Comparison of ENCODE assay signal across 18 cellular contexts in genomic region chrX:38183577-38183976, GRCh38. TPM values are rescaled to one million over a fixed set of nuclear protein-coding genes. Genes with fewer than 3 reads are reported as not detected.
"Had no signal": no experiment of that assay in that cellular context is flagged by ENCODE, and none has a peak within 500 bp of the region (broad histone marks: within the 10 kb centered on the region; RNA-seq: fewer than 3 reads in every experiment).

No MANE protein-coding gene starts in this region.

- H3K4me3 Mint-ChIP-seq: activated T-cell treated with anti-CD3 and anti-CD28 coated beads, Interleukin-2, amount 50 U/mL, for 72 hours; dendritic cell treated with granulocyte-macrophage colony-stimulating factor and Interleukin-4, amounts not matched to agents 40 ng/mL and 50 ng/mL, for 4 days; immature natural killer cell; naive thymus-derived CD8-positive, alpha-beta T cell; stimulated activated naive B cell treated with anti-CD40 and anti-IgM and Interleukin-4, amounts not matched to agents 10 μg/mL and 1 μg/mL and 100 μg/mL, for 72 hours had no signal

- H3K36me3 ChIP-seq: adrenal gland, cardiac muscle cell, esophagus squamous epithelium, sigmoid colon, thyroid gland had no signal

- H2AFZ ChIP-seq: parathyroid adenoma had no signal

- H3K9ac ChIP-seq: parathyroid adenoma had no signal

- H3K9me3 ChIP-seq: adrenal gland, esophagus squamous epithelium, sigmoid colon, thyroid gland had no signal

- H3K27ac ChIP-seq: adrenal gland, cardiac muscle cell, esophagus squamous epithelium, parathyroid adenoma, sigmoid colon, thyroid gland had no signal

- H3K27ac Mint-ChIP-seq: activated T-cell treated with anti-CD3 and anti-CD28 coated beads, Interleukin-2, amount 50 U/mL, for 72 hours; dendritic cell treated with granulocyte-macrophage colony-stimulating factor and Interleukin-4, amounts not matched to agents 40 ng/mL and 50 ng/mL, for 4 days; immature natural killer cell; naive thymus-derived CD8-positive, alpha-beta T cell; stimulated activated naive B cell treated with anti-CD40 and anti-IgM and Interleukin-4, amounts not matched to agents 10 μg/mL and 1 μg/mL and 100 μg/mL, for 72 hours had no signal

- H3K36me3 Mint-ChIP-seq: immature natural killer cell; naive thymus-derived CD8-positive, alpha-beta T cell; stimulated activated naive B cell treated with anti-CD40 and anti-IgM and Interleukin-4, amounts not matched to agents 10 μg/mL and 1 μg/mL and 100 μg/mL, for 72 hours had no signal

- H3K4me1 ChIP-seq: adrenal gland, esophagus squamous epithelium, parathyroid adenoma, thyroid gland had no signal

- ATAC-seq: activated T-cell treated with anti-CD3 and anti-CD28 coated beads, Interleukin-2, amount 50 U/mL, for 72 hours; naive thymus-derived CD8-positive, alpha-beta T cell; stimulated activated naive B cell treated with anti-CD40 and anti-IgM and Interleukin-4, amounts not matched to agents 10 μg/mL and 1 μg/mL and 100 μg/mL, for 72 hours had no signal

- H3K27me3 Mint-ChIP-seq: dendritic cell treated with granulocyte-macrophage colony-stimulating factor and Interleukin-4, amounts not matched to agents 40 ng/mL and 50 ng/mL, for 4 days had no signal

- H3K9me3 Mint-ChIP-seq: activated T-cell treated with anti-CD3 and anti-CD28 coated beads, Interleukin-2, amount 50 U/mL, for 72 hours; dendritic cell treated with granulocyte-macrophage colony-stimulating factor and Interleukin-4, amounts not matched to agents 40 ng/mL and 50 ng/mL, for 4 days; immature natural killer cell; stimulated activated naive B cell treated with anti-CD40 and anti-IgM and Interleukin-4, amounts not matched to agents 10 μg/mL and 1 μg/mL and 100 μg/mL, for 72 hours had no signal

- H3K79me2 ChIP-seq: parathyroid adenoma had no signal

- H3K4me1 Mint-ChIP-seq: immature natural killer cell; naive thymus-derived CD8-positive, alpha-beta T cell; stimulated activated naive B cell treated with anti-CD40 and anti-IgM and Interleukin-4, amounts not matched to agents 10 μg/mL and 1 μg/mL and 100 μg/mL, for 72 hours had no signal

- H3K4me3 ChIP-seq: adrenal gland, cardiac muscle cell, esophagus squamous epithelium, sigmoid colon, thyroid gland had no signal

- DNase-seq: activated CD4-positive, alpha-beta T cell treated with anti-CD3 and anti-CD28 coated beads, Interleukin-2, amount 50 U/mL, for 4 hours; activated effector memory CD4-positive, alpha-beta T cell treated with anti-CD3 and anti-CD28 coated beads, Interleukin-2, amount 50 U/mL, for 16 hours; activated naive CD4-positive, alpha-beta T cell treated with anti-CD3 and anti-CD28 coated beads, Interleukin-2, amount 50 U/mL, for 16 hours; activated T-cell treated with anti-CD3 and anti-CD28 coated beads, Interleukin-2, amount 50 U/mL, for 72 hours; adrenal gland; effector CD8-positive, alpha-beta T cell; esophagus squamous epithelium; immature natural killer cell; mesendoderm; naive thymus-derived CD8-positive, alpha-beta T cell; sigmoid colon; stimulated activated naive B cell treated with anti-CD40 and anti-IgM and Interleukin-4, amounts not matched to agents 10 μg/mL and 1 μg/mL and 100 μg/mL, for 72 hours; T-helper 2 cell; thyroid gland had no signal

- H3K27me3 ChIP-seq: cardiac muscle cell, esophagus squamous epithelium, sigmoid colon, thyroid gland had no signal

RNA-seq across cellular contexts. Expression of gene SRPX, which starts 37.1 kb away (rescaled TPM):
- total RNA-seq: activated CD8-positive, alpha-beta memory T cell treated with anti-CD3 and anti-CD28 coated beads for 36 hours; activated T-cell treated with anti-CD3 and anti-CD28 coated beads, Interleukin-2, amount 50 U/mL, for 72 hours; naive thymus-derived CD8-positive, alpha-beta T cell had no signal
- polyA plus RNA-seq: immature natural killer cell; naive thymus-derived CD8-positive, alpha-beta T cell had no signal
